Comparison of ENCODE assay signal across 11 cellular contexts in the genomic region with DNA sequence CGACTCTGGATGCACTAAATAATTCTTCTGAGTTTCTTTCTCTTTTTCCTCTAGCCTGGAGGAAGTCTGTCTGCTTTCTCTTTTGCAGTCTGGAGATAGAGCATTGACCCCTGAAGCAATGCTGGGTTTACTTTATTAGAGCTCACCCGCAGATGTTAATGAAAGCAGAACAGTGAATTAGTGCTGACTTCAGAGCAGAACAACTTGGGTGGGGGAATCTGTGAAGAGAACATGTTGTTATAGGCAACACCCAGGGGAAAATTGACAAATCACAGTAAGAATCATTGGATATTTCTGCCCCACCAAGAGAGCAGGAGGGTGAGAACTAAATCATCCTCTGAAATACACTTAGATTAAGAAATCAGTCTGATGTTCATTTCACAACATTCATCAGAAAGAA.
DNase-seq lines count a peak whose midpoint lies in the region; ATAC-seq and TF ChIP-seq lines count a peak whose summit lies in the region.
"Had no signal": no experiment of that assay in that cellular context is flagged by ENCODE, and none has a peak within 500 bp of the region (broad histone marks: within the 10 kb centered on the region; RNA-seq: fewer than 3 reads in every experiment).

No MANE protein-coding gene starts in this region.

- H3K9me3 Mint-ChIP-seq in GM23338: peaks cover 9% of the 10 kb centered on the region; the same call in 2 of the 3 replicates
- H3K9me3 Mint-ChIP-seq: T-helper 1 cell treated with Interleukin-12 subunit alpha and Interleukin-12 subunit beta and Interleukin-4 antibody, amounts not matched to agents 30 μg/mL and 1 μg/mL, for 36 hours had no signal

- no peaks in the 10 kb centered on the region; the same call in 1 of the 2 replicates for H4K20me1 ChIP-seq in GM23338 (replicated peaks; ENCODE audit: insufficient read depth)

- peaks cover 55% of the 10 kb centered on the region for H3K4me1 Mint-ChIP-seq in GM23338

- H3K27me3 ChIP-seq in breast epithelium: no peaks in the 10 kb centered on the region
- H3K27me3 ChIP-seq in thoracic aorta (replicated peaks; ENCODE audit: insufficient read depth): no peaks in the 10 kb centered on the region
- H3K27me3 ChIP-seq in H7 (ENCODE audit: control insufficient read depth, insufficient read depth, low read length): no peaks in the 10 kb centered on the region
- no peaks in the 10 kb centered on the region for H3K27me3 ChIP-seq in GM23338 (ENCODE audit: insufficient read depth)

- H3K4me3 Mint-ChIP-seq in GM23338: no peak overlapping the region
- H3K4me3 Mint-ChIP-seq: T-helper 1 cell treated with Interleukin-12 subunit alpha and Interleukin-12 subunit beta and Interleukin-4 antibody, amounts not matched to agents 30 μg/mL and 1 μg/mL, for 36 hours had no signal

- intact Hi-C loops in breast epithelium (cut with DNase I; ENCODE audit: low total_unique reads): no loop called here

- no peak overlapping the region for H3K27ac Mint-ChIP-seq in GM23338
- H3K27ac Mint-ChIP-seq: T-helper 1 cell treated with Interleukin-12 subunit alpha and Interleukin-12 subunit beta and Interleukin-4 antibody, amounts not matched to agents 30 μg/mL and 1 μg/mL, for 36 hours had no signal

- peaks cover 92% of the 10 kb centered on the region for H3K79me2 ChIP-seq in GM23338 (replicated peaks; ENCODE audit: insufficient read depth)

- peak; percentile 42 for ATAC-seq in GM21529 (IDR thresholded peaks at IDR 0.05; ENCODE audit: unreplicated experiment)
- peak; percentile 66 for ATAC-seq in left lobe of liver
- no peak for ATAC-seq in thoracic aorta (ENCODE audit: insufficient number of reproducible peaks, low FRiP score, low read depth)
- no peak for ATAC-seq in GM18858 (IDR thresholded peaks at IDR 0.05; ENCODE audit: unreplicated experiment)
- ATAC-seq in stimulated activated naive CD8-positive, alpha-beta T cell treated with anti-CD3 and anti-CD28 coated beads, Interleukin-15, Interleukin-2, amounts not matched to agents 100 U/mL and 50 U/mL, for 24 hours: no peak
- no peak for ATAC-seq in GM23338

- H3K36me3 ChIP-seq in breast epithelium (no peaks in the 10 kb centered on the region), thoracic aorta (no peaks in the 10 kb centered on the region), H7 (replicated peaks; ENCODE audit: control insufficient read depth, insufficient read depth, low read length) (no peaks in the 10 kb centered on the region), GM23338 (ENCODE audit: insufficient read depth) (no peaks in the 10 kb centered on the region)

- H3K9me3 ChIP-seq in breast epithelium (no peaks in the 10 kb centered on the region), thoracic aorta (no peaks in the 10 kb centered on the region)

- H3K4me2 ChIP-seq in GM23338: no peak overlapping the region

- DNase-seq in breast epithelium (ENCODE audit: low spot score in 2 of 2) (no peak), left lobe of liver (ENCODE audit: low spot score) (no peak), thoracic aorta (ENCODE audit: low spot score) (no peak), H7 (no peak), GM23338 (ENCODE audit: low spot score) (no peak)
- no peak for DNase-seq in stimulated activated naive CD8-positive, alpha-beta T cell treated with anti-CD3 and anti-CD28 coated beads, Interleukin-15, Interleukin-2, amounts not matched to agents 100 U/mL and 50 U/mL, for 24 hours
- DNase-seq: activated gamma-delta T cell, NCI-H1105 had no signal

- peaks cover 12% of the 10 kb centered on the region; the same call in 2 of the 3 replicates for H3K36me3 Mint-ChIP-seq in GM23338 (ENCODE audit: low read depth)

- H3K4me3 ChIP-seq in breast epithelium: no peak overlapping the region
- peak overlapping the region; percentile 35 for H3K4me3 ChIP-seq in thoracic aorta
- no peak overlapping the region for H3K4me3 ChIP-seq in H7 (ENCODE audit: insufficient read depth, low read depth, low read length)
- no peak overlapping the region for H3K4me3 ChIP-seq in GM23338

- peaks cover 4% of the 10 kb centered on the region; the same call in 1 of the 2 replicates for H3K9me2 ChIP-seq in GM23338 (ENCODE audit: insufficient read depth)

- H3K27ac ChIP-seq in breast epithelium: peak overlapping the region; percentile 17 to 64
- peak overlapping the region; percentile 54 to 76 for H3K27ac ChIP-seq in thoracic aorta
- H3K27ac ChIP-seq in GM23338 (ENCODE audit: low read depth): no peak overlapping the region

- H3F3A ChIP-seq in GM23338 (replicated peaks; ENCODE audit: low read depth): no peaks in the 10 kb centered on the region

- TF ChIP-seq POLR2A in breast epithelium (IDR thresholded peaks at IDR 0.05): no peak

- H3K27me3 Mint-ChIP-seq in GM23338 (ENCODE audit: insufficient read depth, low read depth, poor library complexity): peaks cover 2% of the 10 kb centered on the region

- no peak for TF ChIP-seq CTCF in breast epithelium (IDR thresholded peaks at IDR 0.05)
- TF ChIP-seq CTCF in thoracic aorta (IDR thresholded peaks at IDR 0.05): no peak
- no peak for TF ChIP-seq CTCF in GM23338 (conservative IDR thresholded peaks at IDR 0.05; ENCODE audit: low read depth in 2 of 2)

- H3K4me1 ChIP-seq in breast epithelium: no peaks in the 10 kb centered on the region
- peaks cover 31 to 53% of the 10 kb centered on the region in 2 donors for H3K4me1 ChIP-seq in thoracic aorta (ENCODE audit: control insufficient read depth in 1 of 2, low read depth in 2 of 2)
- peaks cover 9% of the 10 kb centered on the region for H3K4me1 ChIP-seq in GM23338 (ENCODE audit: insufficient read depth)

- H2AFZ ChIP-seq in GM23338: no peak overlapping the region

TF ChIP-seq in GM23338, 12 proteins besides CTCF, POLR2A, EP300 and RAD21 (continues in another document):
- TF ChIP-seq JUNB (IDR thresholded peaks at IDR 0.05; ENCODE audit: unreplicated experiment) (no peak), CREB1 (CRISPR knock-in tag; IDR thresholded peaks at IDR 0.05; ENCODE audit: low read depth) (no peak), NANOG (IDR thresholded peaks at IDR 0.05; ENCODE audit: borderline replicate concordance) (no peak), ZNF114 (CRISPR knock-in tag; IDR thresholded peaks at IDR 0.05) (no peak), EZH2 (IDR thresholded peaks at IDR 0.05; ENCODE audit: low read depth, unreplicated experiment) (no peak), EZH2phosphoT487 (IDR thresholded peaks at IDR 0.05; ENCODE audit: unreplicated experiment) (no peak), ZNF331 (CRISPR knock-in tag; IDR thresholded peaks at IDR 0.05; ENCODE audit: low read depth) (no peak)
- TF ChIP-seq, protein P1, sequence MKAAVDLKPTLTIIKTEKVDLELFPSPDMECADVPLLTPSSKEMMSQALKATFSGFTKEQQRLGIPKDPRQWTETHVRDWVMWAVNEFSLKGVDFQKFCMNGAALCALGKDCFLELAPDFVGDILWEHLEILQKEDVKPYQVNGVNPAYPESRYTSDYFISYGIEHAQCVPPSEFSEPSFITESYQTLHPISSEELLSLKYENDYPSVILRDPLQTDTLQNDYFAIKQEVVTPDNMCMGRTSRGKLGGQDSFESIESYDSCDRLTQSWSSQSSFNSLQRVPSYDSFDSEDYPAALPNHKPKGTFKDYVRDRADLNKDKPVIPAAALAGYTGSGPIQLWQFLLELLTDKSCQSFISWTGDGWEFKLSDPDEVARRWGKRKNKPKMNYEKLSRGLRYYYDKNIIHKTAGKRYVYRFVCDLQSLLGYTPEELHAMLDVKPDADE (IDR thresholded peaks at IDR 0.05): no peak

Comparison
In these comparisons a context has a peak if more than half of its experiments do, and no peak if none do; other contexts are left out.
1. ATAC-seq: peak in GM21529 (single experiment) and left lobe of liver (single experiment); none in thoracic aorta (single experiment), GM18858 (single experiment), stimulated activated naive CD8-positive, alpha-beta T cell treated with anti-CD3 and anti-CD28 coated beads, Interleukin-15, Interleukin-2, amounts not matched to agents 100 U/mL and 50 U/mL, for 24 hours (single experiment) and GM23338 (single experiment).